In the genomic region with DNA sequence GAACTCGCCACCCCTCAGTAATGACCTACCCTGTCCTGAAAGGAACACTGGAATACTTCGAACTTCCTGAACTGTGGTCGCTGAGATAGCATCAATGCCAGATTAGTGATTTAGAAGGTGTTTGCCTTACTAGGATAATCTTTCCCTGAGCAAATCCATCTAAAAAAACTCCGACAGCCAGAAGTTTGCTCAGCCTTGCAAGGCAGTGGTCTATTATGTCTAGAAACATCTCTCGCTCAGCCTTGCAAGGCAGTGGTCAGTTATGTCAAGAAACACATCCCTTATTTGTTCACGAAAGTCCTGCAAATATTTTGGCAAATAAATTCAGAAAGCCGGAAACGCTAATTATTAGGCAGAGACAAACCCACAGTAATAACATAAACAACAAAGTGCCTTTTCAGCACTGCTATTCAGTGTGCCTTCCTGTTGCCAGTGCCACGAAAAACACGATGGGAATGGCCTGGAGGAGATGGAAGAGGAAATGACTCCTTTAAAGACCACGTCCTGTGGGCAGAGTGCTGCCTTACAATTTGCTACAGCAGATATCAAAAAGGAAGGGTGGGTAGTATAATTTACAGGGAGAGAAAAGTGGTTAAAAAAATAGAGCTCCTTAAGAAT, we compare ENCODE assay signal across 1 cellular context.
TF ChIP-seq lines count a peak whose summit lies in the region.

No MANE protein-coding gene starts in this region.

TF ChIP-seq in IMR-90, 13 proteins besides CTCF, POLR2A, EP300 and RAD21:
- TF ChIP-seq MAFK (IDR thresholded peaks at IDR 0.05; ENCODE audit: low read depth, low read length) (no peak), CHD1 (IDR thresholded peaks at IDR 0.05; ENCODE audit: low read depth, low read length) (no peak), CEBPB (IDR thresholded peaks at IDR 0.05; ENCODE audit: low read depth, low read length) (no peak), RCOR1 (IDR thresholded peaks at IDR 0.05; ENCODE audit: insufficient replicate concordance, low read length) (no peak), SMC3 (IDR thresholded peaks at IDR 0.05; ENCODE audit: low read depth, low read length) (no peak)
- TF ChIP-seq, protein P1, sequence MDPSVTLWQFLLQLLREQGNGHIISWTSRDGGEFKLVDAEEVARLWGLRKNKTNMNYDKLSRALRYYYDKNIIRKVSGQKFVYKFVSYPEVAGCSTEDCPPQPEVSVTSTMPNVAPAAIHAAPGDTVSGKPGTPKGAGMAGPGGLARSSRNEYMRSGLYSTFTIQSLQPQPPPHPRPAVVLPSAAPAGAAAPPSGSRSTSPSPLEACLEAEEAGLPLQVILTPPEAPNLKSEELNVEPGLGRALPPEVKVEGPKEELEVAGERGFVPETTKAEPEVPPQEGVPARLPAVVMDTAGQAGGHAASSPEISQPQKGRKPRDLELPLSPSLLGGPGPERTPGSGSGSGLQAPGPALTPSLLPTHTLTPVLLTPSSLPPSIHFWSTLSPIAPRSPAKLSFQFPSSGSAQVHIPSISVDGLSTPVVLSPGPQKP (IDR thresholded peaks at IDR 0.05; ENCODE audit: borderline replicate concordance, low read depth, low read length), result no peak
